Comparison of ENCODE assay signal across 12 cellular contexts in the genomic region with DNA sequence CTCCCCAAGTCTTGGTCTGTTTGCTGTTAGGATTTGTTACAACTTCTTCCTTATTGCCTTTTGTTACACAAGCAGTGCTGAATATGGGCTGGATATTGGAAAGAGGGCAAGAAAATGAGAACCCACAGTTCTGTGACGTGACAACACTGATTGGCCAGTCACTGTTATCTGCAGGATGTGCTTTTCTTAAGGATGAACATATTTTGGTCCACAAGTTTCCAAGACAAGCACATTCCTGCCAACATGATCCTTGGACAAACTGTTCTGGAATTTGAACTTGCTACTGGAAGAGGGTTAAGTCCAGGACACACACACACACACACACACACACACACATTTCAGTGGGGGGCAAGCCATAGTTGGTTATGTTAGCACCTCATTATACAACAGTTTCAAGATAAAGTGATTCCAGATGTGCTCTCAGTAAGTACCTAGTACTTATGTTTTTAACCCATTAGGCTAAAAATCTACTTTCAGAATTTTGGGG. TPM values are rescaled to one million over a fixed set of nuclear protein-coding genes. Genes with fewer than 3 reads are reported as not detected.
A peak's percentile ranks its signal among the peaks of the same experiment; 100 is the strongest.
DNase-seq lines count a peak whose midpoint lies in the region; ATAC-seq, FAIRE-seq and TF ChIP-seq lines count a peak whose summit lies in the region.
"Had no signal": no experiment of that assay in that cellular context is flagged by ENCODE, and none has a peak within 500 bp of the region (broad histone marks: within the 10 kb centered on the region; RNA-seq: fewer than 3 reads in every experiment).

No MANE protein-coding gene starts in this region.

- peak overlapping the region; percentile 77 to 97 (median 97) for H3K27ac Mint-ChIP-seq in IgD-negative memory B cell

- peaks cover 3% of the 10 kb centered on the region for H3K79me1 ChIP-seq in mesenchymal stem cell (replicated peaks; ENCODE audit: low read length, poor library complexity, severe bottlenecking)

- ATAC-seq in HG02798 (IDR thresholded peaks at IDR 0.05; ENCODE audit: poor library complexity, unreplicated experiment) = no peak

- 25% methylated on average over 1 of the region's 1 CpG for WGBS in mesenchymal stem cell

- no peak overlapping the region for H3K4me2 ChIP-seq in mesenchymal stem cell (ENCODE audit: low read length, poor library complexity, severe bottlenecking)

- peaks cover 57 to 74% (median 60%) of the 10 kb centered on the region in 3 donors for H3K4me1 Mint-ChIP-seq in IgD-negative memory B cell

- H3K27ac ChIP-seq in coronary artery (peak overlapping the region; percentile 54 to 81), mesenchymal stem cell (ENCODE audit: low read length, poor library complexity, severe bottlenecking) (peak overlapping the region; percentile 94), kidney (ENCODE audit: low read depth in 2 of 2, low read length in 2 of 2) (peak overlapping the region in 1 of 2 donors; percentile 2)
- H3K27ac ChIP-seq: cardiac muscle cell, WERI-Rb-1 had no signal

- peak overlapping the region in 1 of 2 experiments; percentile 3 for H3K18ac ChIP-seq in mesenchymal stem cell (ENCODE audit: low read depth in 1 of 2, low read length in 2 of 2)

- H2BK5ac ChIP-seq in mesenchymal stem cell (ENCODE audit: low read depth, low read length, poor library complexity, severe bottlenecking) = no peak overlapping the region

- no peaks in the 10 kb centered on the region for H3K27me3 Mint-ChIP-seq in IgD-negative memory B cell
- H3K27me3 Mint-ChIP-seq: CD4-positive, alpha-beta T cell had no signal

- H4K91ac ChIP-seq in mesenchymal stem cell (ENCODE audit: low read length) = no peak overlapping the region

- H2AFZ ChIP-seq in mesenchymal stem cell (ENCODE audit: low read depth, low read length) = no peak overlapping the region

- peak overlapping the region; percentile 10 to 60 (median 44) for H3K4me3 Mint-ChIP-seq in IgD-negative memory B cell

- H3K4ac ChIP-seq in mesenchymal stem cell (ENCODE audit: low read depth in 1 of 2, low read length in 2 of 2) = no peak overlapping the region

- TF ChIP-seq CTCF in coronary artery (IDR thresholded peaks at IDR 0.05) = no peak
- TF ChIP-seq CTCF in kidney (IDR thresholded peaks at IDR 0.05; ENCODE audit: borderline replicate concordance, extremely low read depth, insufficient read depth) = no peak

- no peak overlapping the region for H3K23ac ChIP-seq in mesenchymal stem cell (ENCODE audit: low read length in 2 of 2)

- peaks cover 13% of the 10 kb centered on the region for H3K4me1 ChIP-seq in mesenchymal stem cell (ENCODE audit: control insufficient read depth, insufficient read depth, low read depth, low read length)
- H3K4me1 ChIP-seq in kidney (ENCODE audit: control insufficient read depth in 1 of 2, insufficient read depth in 1 of 2, low read depth in 1 of 2, low read length in 2 of 2) = peaks cover 17 to 20% of the 10 kb centered on the region in 2 donors

- no peak overlapping the region for H2BK120ac ChIP-seq in mesenchymal stem cell (ENCODE audit: low read depth, low read length)

- peak overlapping the region; percentile 49 for H4K8ac ChIP-seq in mesenchymal stem cell (ENCODE audit: low read length)

- no peak overlapping the region for H3K14ac ChIP-seq in mesenchymal stem cell (ENCODE audit: low read length in 2 of 2)

- DNase-seq in coronary artery (ENCODE audit: low spot score) (peak; percentile 86), mesenchymal stem cell (peak; percentile 75), NCI-H2107 treated with DMSO at 0.1 percent for 48 hours (lab: John Stamatoyannopoulos, UW; ENCODE audit: unreplicated experiment) (no peak), NCI-H446 (lab: John Stamatoyannopoulos, UW) (no peak), kidney (no peak)
- DNase-seq: CD4-positive, alpha-beta T cell; NCI-H2171 treated with DMSO at 0.1 percent for 48 hours; WERI-Rb-1 had no signal

- H3K27me3 ChIP-seq in mesenchymal stem cell (ENCODE audit: control insufficient read depth in 1 of 2, insufficient read depth in 1 of 2, low read length in 2 of 2) = no peaks in the 10 kb centered on the region
- H3K27me3 ChIP-seq: cardiac muscle cell had no signal

- FAIRE-seq in A204.1 (lab: Jason Lieb, UNC) = peak; percentile 97
- FAIRE-seq in kidney (lab: Jason Lieb, UNC) = no peak

- H3K9ac ChIP-seq in mesenchymal stem cell (ENCODE audit: low read length) (peak overlapping the region; percentile 46), kidney (ENCODE audit: low read length in 2 of 2) (no peak overlapping the region)

- H3K9me3 ChIP-seq in mesenchymal stem cell (ENCODE audit: control insufficient read depth, low read length) (no peaks in the 10 kb centered on the region), kidney (ENCODE audit: control insufficient read depth in 1 of 2, low read length in 2 of 2) (no peaks in the 10 kb centered on the region)

- no peak overlapping the region for H2BK15ac ChIP-seq in mesenchymal stem cell (ENCODE audit: low read depth, poor library complexity, severe bottlenecking)

- peak overlapping the region; percentile 6 for H3K4me3 ChIP-seq in coronary artery
- no peak overlapping the region for H3K4me3 ChIP-seq in mesenchymal stem cell (ENCODE audit: insufficient read depth in 1 of 2, low read depth in 1 of 2, low read length in 2 of 2)
- H3K4me3 ChIP-seq in kidney (ENCODE audit: low read length in 2 of 2) = no peak overlapping the region
- H3K4me3 ChIP-seq: cardiac muscle cell had no signal

- H3K36me3 Mint-ChIP-seq in IgD-negative memory B cell = peaks cover 13% of the 10 kb centered on the region

- intact Hi-C loops in kidney (cut with DNase I) = no loop called here

- H2AK5ac ChIP-seq in mesenchymal stem cell (ENCODE audit: low read length, severe bottlenecking) = peak overlapping the region; percentile 14

- H3K36me3 ChIP-seq in mesenchymal stem cell (ENCODE audit: control insufficient read depth in 1 of 2, insufficient read depth in 2 of 2, low read depth in 1 of 2, low read length in 2 of 2) (no peaks in the 10 kb centered on the region), kidney (ENCODE audit: control insufficient read depth in 1 of 2, insufficient read depth in 2 of 2, low read length in 2 of 2) (no peaks in the 10 kb centered on the region)
- H3K36me3 ChIP-seq: cardiac muscle cell, WERI-Rb-1 had no signal

- H2BK12ac ChIP-seq in mesenchymal stem cell (ENCODE audit: low read length in 2 of 2) = no peak overlapping the region

- no peaks in the 10 kb centered on the region for H3K9me3 Mint-ChIP-seq in IgD-negative memory B cell
- H3K9me3 Mint-ChIP-seq: CD4-positive, alpha-beta T cell had no signal

RNA-seq across cellular contexts. Expression of a gene that starts 16.6 kb away (rescaled TPM):
- polyA plus RNA-seq in IgD-negative memory B cell (51.1 TPM), kidney (ENCODE audit: insufficient read depth, low read depth, low replicate concordance) (38.6 TPM)
- 438 TPM for polyA plus RNA-seq in mesenchymal stem cell (2013, experiment 1 of 2)
- 429 TPM for polyA plus RNA-seq in mesenchymal stem cell (2013, experiment 2 of 2)
- total RNA-seq in kidney = 189 TPM

Comparison
In these comparisons a context has a peak if more than half of its experiments do, and no peak if none do; other contexts are left out.
1. DNase-seq: peak in coronary artery (single experiment) and mesenchymal stem cell (single experiment); none in NCI-H2107 treated with DMSO at 0.1 percent for 48 hours (single experiment), NCI-H446 (0 of 2) and kidney (single experiment).